ENCODE assay signal across 15 cellular contexts in genomic region chr10:42690449-42691360, GRCh38. TPM values are rescaled to one million over a fixed set of nuclear protein-coding genes. Genes with fewer than 3 reads are reported as not detected.
DNase-seq lines count a peak whose midpoint lies in the region; ATAC-seq, FAIRE-seq and TF ChIP-seq lines count a peak whose summit lies in the region.
"Had no signal": no experiment of that assay in that cellular context is flagged by ENCODE, and none has a peak within 500 bp of the region (broad histone marks: within the 10 kb centered on the region; RNA-seq: fewer than 3 reads in every experiment).

No MANE protein-coding gene starts in this region.

- FAIRE-seq in HepG2 (lab: Jason Lieb, UNC) (no peak), D721Med (lab: Jason Lieb, UNC) (no peak)

- no peak for TF ChIP-seq RAD21 in HepG2 (CRISPR knock-in tag; IDR thresholded peaks at IDR 0.05)

- H3K4me2 ChIP-seq in PC-3 (ENCODE audit: low read length) (no peak overlapping the region), HepG2 (ENCODE audit: low read depth, low read length) (no peak overlapping the region)
- H3K4me2 ChIP-seq: neural progenitor cell had no signal

- H2AFZ ChIP-seq in PC-3 (ENCODE audit: low read length) (no peak overlapping the region), HepG2 (ENCODE audit: low read length) (no peak overlapping the region)
- H2AFZ ChIP-seq: neural progenitor cell had no signal

- in situ Hi-C loops in HepG2 (cut with HindIII; ENCODE audit: extremely low pct_ligation_motif_present, low pct_unique_long_range_greater_than_20kb) = no loop called here

- H3K36me3 ChIP-seq in PC-3 (ENCODE audit: low read depth, low read length) (no peaks in the 10 kb centered on the region), HepG2 (replicated peaks in 1 of 2; ENCODE audit: control insufficient read depth in 1 of 2, insufficient read depth in 2 of 2, low read length in 2 of 2) (no peaks in the 10 kb centered on the region)
- H3K36me3 ChIP-seq: neural progenitor cell had no signal

- no peak for TF ChIP-seq POLR2A in NB4 (IDR thresholded peaks at IDR 0.05; ENCODE audit: extremely low read depth, insufficient read length)
- TF ChIP-seq POLR2A in HepG2 (IDR thresholded peaks at IDR 0.05; ENCODE audit: insufficient read depth in 1 of 2, low read depth in 2 of 2, low read length in 2 of 2) = no peak

- H3F3A ChIP-seq in PC-3 (ENCODE audit: low read length, unreplicated experiment) = no peaks in the 10 kb centered on the region

- H3K79me2 ChIP-seq in PC-3 (ENCODE audit: low read length) = no peaks in the 10 kb centered on the region
- H3K79me2 ChIP-seq in HepG2 (ENCODE audit: insufficient read depth, low read length) = no peaks in the 10 kb centered on the region

- POLR2A ChIA-PET in PC-3 (lab: Charles Lee; ENCODE audit: unreplicated experiment) = no interaction called here
- POLR2A ChIA-PET in HepG2 (lab: Yijun Ruan, JAX) = no interaction called here

- H4K20me1 ChIP-seq in PC-3 (ENCODE audit: low read length) = 0 out of 2 replicates have a peak, but pooled peaks cover 3% of the 10 kb centered on the region
- H4K20me1 ChIP-seq in HepG2 (ENCODE audit: insufficient read depth, low read length) = no peaks in the 10 kb centered on the region

- no peaks in the 10 kb centered on the region for H3K9me2 ChIP-seq in PC-3 (replicated peaks; ENCODE audit: low read length)

- no peak overlapping the region for H3K9ac ChIP-seq in PC-3 (ENCODE audit: low read length)
- H3K9ac ChIP-seq in HepG2 (ENCODE audit: insufficient read depth, low read depth, low read length) = no peak overlapping the region
- H3K9ac ChIP-seq: neural progenitor cell had no signal

- H3K9me3 ChIP-seq in PC-3 (ENCODE audit: low read length) = no peaks in the 10 kb centered on the region
- no peaks in the 10 kb centered on the region for H3K9me3 ChIP-seq in HepG2 (ENCODE audit: low read length)

- H3K4me1 ChIP-seq in PC-3 (ENCODE audit: insufficient read depth, low read length) = no peaks in the 10 kb centered on the region
- H3K4me1 ChIP-seq in HepG2 (ENCODE audit: insufficient read depth, low read length) = peaks cover 7% of the 10 kb centered on the region
- H3K4me1 ChIP-seq: neural progenitor cell had no signal

- intact Hi-C loops in PC-3 (cut with micrococcal nuclease) (no loop called here), HepG2 (cut with micrococcal nuclease; ENCODE audit: unreplicated experiment) (no loop called here)

- ATAC-seq in PC-3 (peak; percentile 56), HepG2 (peak; percentile 98), GM21447 (IDR thresholded peaks at IDR 0.05; ENCODE audit: unreplicated experiment) (no peak)
- ATAC-seq: left lobe of liver had no signal

- TF ChIP-seq CTCF in NB4 (IDR thresholded peaks at IDR 0.05; ENCODE audit: low read depth, low read length) = peak; percentile 17
- TF ChIP-seq CTCF in PC-3 (conservative IDR thresholded peaks at IDR 0.05; ENCODE audit: low read depth, low read length) = peak; percentile 45
- TF ChIP-seq CTCF in HepG2 (CRISPR knock-in tag; IDR thresholded peaks at IDR 0.05) = peak; percentile 61
- TF ChIP-seq CTCF in D721Med (IDR thresholded peaks at IDR 0.05; ENCODE audit: insufficient read depth, missing control alignments) = no peak

- BruUV-seq in PC-3 (replicated peaks; lab: Mats Ljungman, UMichigan) (no TSS peak), HepG2 (replicated peaks; lab: Mats Ljungman, UMichigan) (no TSS peak)

- H3K27ac ChIP-seq in PC-3 (ENCODE audit: low read length) (no peak overlapping the region), HepG2 (ENCODE audit: extremely low read length, insufficient read depth, low read length) (no peak overlapping the region)
- H3K27ac ChIP-seq: neural progenitor cell had no signal

- peak; percentile 5 for DNase-seq in DMS153 (lab: John Stamatoyannopoulos, UW)
- DNase-seq in DMS153 treated with DMSO at 0.1 percent for 48 hours (lab: John Stamatoyannopoulos, UW; ENCODE audit: unreplicated experiment) = no peak
- peak; percentile 4 for DNase-seq in NB4 (ENCODE audit: low read depth)
- peak; percentile 34 for DNase-seq in PC-3
- peak; percentile 14 for DNase-seq in HepG2 (ENCODE audit: low spot score)
- DNase-seq in medulla oblongata (ENCODE audit: extremely low spot score) = no peak
- DNase-seq in D721Med (ENCODE audit: insufficient read length, low spot score) = no peak
- DNase-seq: 8988T; activated CD4-positive, alpha-beta T cell treated with anti-CD3 and anti-CD28 coated beads, Interleukin-2, amount 10 ng/mL, durations not matched to agents 7 days and 5 days; activated naive CD4-positive, alpha-beta T cell; EL; foreskin melanocyte had no signal

- WGBS in HepG2 (ENCODE audit: low lambda C conversion rate) = 77% methylated on average over 21 of the region's 29 CpGs

- peaks cover 20% of the 10 kb centered on the region for H3K27me3 ChIP-seq in PC-3 (ENCODE audit: low read length)
- no peaks in the 10 kb centered on the region; a peak in 1 of 5 replicates for H3K27me3 ChIP-seq in HepG2 (ENCODE audit: control insufficient read depth in 1 of 2, insufficient read depth in 2 of 2, low read length in 2 of 2)
- H3K27me3 ChIP-seq: neural progenitor cell had no signal

- CTCF ChIA-PET in PC-3 (lab: Charles Lee) (no interaction called here), HepG2 (lab: Yijun Ruan, JAX; ENCODE audit: low intra/inter-chr PET ratio, low total read pairs) (no interaction called here)

- TF ChIP-seq EP300 in HepG2 (IDR thresholded peaks at IDR 0.05; ENCODE audit: low read depth in 2 of 2, low read length in 2 of 2) (no peak), HepG2 (CRISPR knock-in tag; IDR thresholded peaks at IDR 0.05; ENCODE audit: borderline replicate concordance) (no peak)

- H3K4me3 ChIP-seq in NB4 (ENCODE audit: low read depth, low read length) = no peak overlapping the region
- no peak overlapping the region for H3K4me3 ChIP-seq in PC-3 (ENCODE audit: low read length)
- no peak overlapping the region for H3K4me3 ChIP-seq in HepG2 (replicated peaks in 1 of 3; ENCODE audit: insufficient read depth in 1 of 3, low read depth in 2 of 3, low read length in 3 of 3)
- H3K4me3 ChIP-seq: neural progenitor cell had no signal

TF ChIP-seq in HepG2, 621 proteins besides CTCF, POLR2A, EP300 and RAD21 (continues in another document):
- TF ChIP-seq ZNF687 (CRISPR knock-in tag; IDR thresholded peaks at IDR 0.05) (peak; percentile 21; the same call in 1 of the 2 replicates), IRF2 (CRISPR knock-in tag; IDR thresholded peaks at IDR 0.05) (no peak)

RNA-seq across cellular contexts. Expression of gene ZNF33B, which starts 52.3 kb away (rescaled TPM):
- total RNA-seq in PC-3 (2014; rRNA removed) = 6.2 and 11.7 TPM in 2 replicates
- total RNA-seq in HepG2 (2016; rRNA removed; fragmentation: Illumina TruSeq; extraction: Trizol) = 23.5 and 32.9 TPM in 2 replicates
- total RNA-seq in HepG2 (2016; cell fraction: cytosol; rRNA removed; fragmentation: Illumina TruSeq; extraction: Trizol; ENCODE audit: low read depth) = 7.1 and 9.8 TPM in 2 replicates
- total RNA-seq in HepG2 (2016; cell fraction: insoluble cytoplasmic fraction; rRNA removed; fragmentation: Illumina TruSeq; extraction: Trizol) = 23.9 and 31.5 TPM in 2 replicates
- total RNA-seq in HepG2 (2016; cell fraction: membrane; rRNA removed; fragmentation: Illumina TruSeq; extraction: Trizol) = 15.1 and 19.7 TPM in 2 replicates
- 21.5 and 35.5 TPM in 2 replicates for total RNA-seq in HepG2 (2016; cell fraction: nucleus; rRNA removed; fragmentation: Illumina TruSeq; extraction: Trizol)
- polyA plus RNA-seq in HepG2 (2011; rRNA removed) = 18.4 and 22.6 TPM in 2 replicates
- 13.8 and 26.7 TPM in 2 replicates for polyA plus RNA-seq in HepG2 (2011; cell fraction: cytosol; rRNA removed)
- 12.5 and 34.5 TPM in 2 replicates for polyA plus RNA-seq in HepG2 (2011; cell fraction: nucleus; rRNA removed)
- polyA plus RNA-seq in HepG2 (2012) = 30.3 and 35.2 TPM in 2 replicates
- polyA plus RNA-seq in HepG2 (2016; cell fraction: cytosol; fragmentation: Illumina TruSeq; extraction: Trizol; ENCODE audit: low read depth) = 5.4 and 5.6 TPM in 2 replicates
- 21.4 and 24.0 TPM in 2 replicates for polyA plus RNA-seq in HepG2 (2016; cell fraction: insoluble cytoplasmic fraction; fragmentation: Illumina TruSeq; extraction: Trizol; ENCODE audit: low read depth)
- polyA plus RNA-seq in HepG2 (2016; cell fraction: membrane; fragmentation: Illumina TruSeq; extraction: Trizol; ENCODE audit: low read depth) = 12.7 and 15.3 TPM in 2 replicates
- 20.4 and 26.1 TPM in 2 replicates for polyA plus RNA-seq in HepG2 (2016; cell fraction: nucleus; fragmentation: Illumina TruSeq; extraction: Trizol; ENCODE audit: insufficient read depth, low read depth)
- 11.3 and 13.4 TPM in 2 replicates for polyA minus RNA-seq in HepG2 (2011; rRNA and poly(A)+ RNA removed; ENCODE audit: low replicate concordance)
- 22.2 and 23.6 TPM in 2 replicates for polyA minus RNA-seq in HepG2 (2011; cell fraction: cytosol; rRNA and poly(A)+ RNA removed)
- 61.2 and 65.5 TPM in 2 replicates for polyA minus RNA-seq in HepG2 (2011; cell fraction: nucleus; rRNA and poly(A)+ RNA removed)

Comparison
In these comparisons a context has a peak if more than half of its experiments do, and no peak if none do; other contexts are left out.
1. DNase-seq: peak in DMS153 (single experiment), NB4 (single experiment), PC-3 (single experiment) and HepG2 (single experiment); none in DMS153 treated with DMSO at 0.1 percent for 48 hours (single experiment), medulla oblongata (single experiment) and D721Med (single experiment).